Comparison of ENCODE assay signal across 8 cellular contexts in the genomic region with DNA sequence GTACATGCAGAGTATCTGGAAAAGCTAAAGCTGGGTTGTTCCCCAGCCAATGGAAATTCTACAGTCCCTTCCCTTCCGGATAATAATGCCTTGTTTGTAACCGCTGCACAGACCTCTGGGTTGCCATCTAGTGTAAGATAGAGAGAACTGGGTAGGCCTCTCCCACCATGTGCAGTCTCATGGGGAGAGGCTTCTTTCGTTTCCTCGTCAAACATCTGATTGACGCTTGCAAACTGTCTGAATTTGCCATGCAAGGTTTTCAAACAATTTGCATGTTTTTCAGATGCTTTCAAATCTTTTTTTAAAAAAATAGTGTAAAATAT.
DNase-seq lines count a peak whose midpoint lies in the region; ATAC-seq, FAIRE-seq and TF ChIP-seq lines count a peak whose summit lies in the region.
"Not testable (repeated sequence)": the region's sequence is repeated elsewhere in the genome, so short reads cannot be mapped to it uniquely, and the experiment has no call there.

No MANE protein-coding gene starts in this region.

- not testable (repeated sequence) for H4K8ac ChIP-seq in IMR-90 (ENCODE audit: low read depth in 2 of 2, low read length in 2 of 2)

- not testable (repeated sequence) for H2BK15ac ChIP-seq in IMR-90 (ENCODE audit: low read depth, low read length)

- H2BK5ac ChIP-seq in IMR-90 (ENCODE audit: low read depth, low read length, poor library complexity, severe bottlenecking): not testable (repeated sequence)

- POLR2A ChIA-PET in IMR-90 (lab: Charles Lee; ENCODE audit: unreplicated experiment); GM12878 (lab: Charles Lee): not testable (repeated sequence)

- not testable (repeated sequence) for H2BK20ac ChIP-seq in IMR-90 (ENCODE audit: low read depth, low read length)

- H2AK9ac ChIP-seq in IMR-90 (replicated peaks; ENCODE audit: low read depth, low read length, poor library complexity): not testable (repeated sequence)

- not testable (repeated sequence) for H2BK120ac ChIP-seq in IMR-90 (ENCODE audit: low read depth, low read length)

- TF ChIP-seq CTCF in IMR-90 (conservative IDR thresholded peaks at IDR 0.05; ENCODE audit: low read depth, low read length); GM12878 (IDR thresholded peaks at IDR 0.05 in 2 of 3, conservative IDR thresholded peaks at IDR 0.05 in 1 of 3; ENCODE audit: control insufficient read depth in 2 of 3, extremely low read depth in 1 of 3, insufficient read depth in 1 of 3, low read depth in 3 of 3, low read length in 3 of 3); lung (IDR thresholded peaks at IDR 0.05; ENCODE audit: control extremely low read depth, extremely low read depth): not testable (repeated sequence)

- not testable (repeated sequence) for H2AFZ ChIP-seq in IMR-90 (replicated peaks; ENCODE audit: low read length, poor library complexity); GM12878 (ENCODE audit: control insufficient read depth, low read depth, low read length)

- TF ChIP-seq EP300 in GM12878 (IDR thresholded peaks at IDR 0.05; ENCODE audit: borderline replicate concordance in 1 of 2, control insufficient read depth in 1 of 2, low read depth in 2 of 2, low read length in 2 of 2): not testable (repeated sequence)

- intact Hi-C loops in IMR-90 (cut with micrococcal nuclease); GM12878 (cut with micrococcal nuclease; ENCODE audit: unreplicated experiment); aorta (cut with DNase I): not testable (repeated sequence)

- TF ChIP-seq RAD21 in IMR-90 (IDR thresholded peaks at IDR 0.05; ENCODE audit: low read length); GM12878 (IDR thresholded peaks at IDR 0.05; ENCODE audit: insufficient read depth, low read depth, low read length): not testable (repeated sequence)

- in situ Hi-C loops in IMR-90 (cut with MboI; ENCODE audit: low sequenced_read_pairs); GM12878 (cut with MboI): not testable (repeated sequence)

- BruUV-seq in IMR-90 (replicated peaks; lab: Mats Ljungman, UMichigan); GM12878 (replicated peaks; lab: Mats Ljungman, UMichigan): not testable (repeated sequence)

- H3K27me3 ChIP-seq in IMR-90 (ENCODE audit: control insufficient read depth, insufficient read depth, low read length); GM12878 (replicated peaks in 1 of 2; ENCODE audit: control insufficient read depth in 2 of 2, insufficient read depth in 2 of 2, low read length in 1 of 2); lung (ENCODE audit: control insufficient read depth, insufficient read depth); aorta (ENCODE audit: control insufficient read depth in 1 of 2, insufficient read depth in 2 of 2, low read length in 1 of 2): not testable (repeated sequence)

- SMC1A ChIA-PET in GM12878 (lab: Charles Lee; ENCODE audit: uncharacterized antibody, unreplicated experiment): not testable (repeated sequence)

- TF ChIP-seq POLR2A in IMR-90 (IDR thresholded peaks at IDR 0.05; ENCODE audit: low read depth, low read length); GM12878 (IDR thresholded peaks at IDR 0.05; ENCODE audit: low read depth, low read length): not testable (repeated sequence)

- H3K14ac ChIP-seq in IMR-90 (replicated peaks; ENCODE audit: low read depth, low read length): not testable (repeated sequence)

- not testable (repeated sequence) for FAIRE-seq in GM12878 (lab: Jason Lieb, UNC)

- H4K20me1 ChIP-seq in IMR-90 (ENCODE audit: insufficient read depth, low read length); GM12878 (ENCODE audit: control insufficient read depth, insufficient read depth): not testable (repeated sequence)

- not testable (repeated sequence) for H3K4me1 ChIP-seq in IMR-90 (ENCODE audit: control insufficient read depth, insufficient read depth, low read length); GM12878 (ENCODE audit: control insufficient read depth, insufficient read depth, low read length); lung (ENCODE audit: control insufficient read depth in 2 of 2, insufficient read depth in 2 of 2, low read length in 2 of 2); aorta (ENCODE audit: control insufficient read depth in 1 of 2, insufficient read depth in 2 of 2, low read length in 2 of 2)

- not testable (repeated sequence) for H3K79me2 ChIP-seq in GM12878 (ENCODE audit: control insufficient read depth, insufficient read depth, low read length)

- not testable (repeated sequence) for H3K4me3 ChIP-seq in IMR-90 (ENCODE audit: insufficient read depth, low read depth, low read length); GM12878; lung; aorta (ENCODE audit: low read length in 2 of 2)

- not testable (repeated sequence) for H3K9ac ChIP-seq in IMR-90 (ENCODE audit: low read depth, low read length); GM12878 (ENCODE audit: control insufficient read depth, insufficient read depth, low read length)

- H2AK5ac ChIP-seq in IMR-90 (ENCODE audit: low read depth, low read length): not testable (repeated sequence)

- not testable (repeated sequence) for DNase-seq in IMR-90; GM12878 (ENCODE audit: low read depth, low spot score); lung (ENCODE audit: low spot score); aorta

- H3K4me2 ChIP-seq in IMR-90 (ENCODE audit: low read depth, low read length); GM12878 (ENCODE audit: control insufficient read depth, insufficient read depth): not testable (repeated sequence)

- dilution Hi-C loops in IMR-90 (cut with HindIII; ENCODE audit: low sequenced_read_pairs, unreplicated experiment): not testable (repeated sequence)

- not testable (repeated sequence) for H3K79me1 ChIP-seq in IMR-90 (ENCODE audit: low read depth in 1 of 2, low read length in 2 of 2)

- ATAC-seq in GM18873 (IDR thresholded peaks at IDR 0.05; ENCODE audit: low FRiP score, unreplicated experiment) (peak; percentile 82), GM21381 (IDR thresholded peaks at IDR 0.05; ENCODE audit: unreplicated experiment) (peak; percentile 75), HG02642 (IDR thresholded peaks at IDR 0.05; ENCODE audit: poor library complexity, unreplicated experiment) (peak; percentile 92), HG03103 (IDR thresholded peaks at IDR 0.05; ENCODE audit: low read depth, unreplicated experiment) (peak; percentile 67), IMR-90 (ENCODE audit: low read depth) (peak; percentile 88), GM12878 (peak; percentile 99), lung (ENCODE audit: insufficient read depth, low FRiP score) (peak; percentile 94), aorta (ENCODE audit: low FRiP score) (peak; percentile 96)

- H4K91ac ChIP-seq in IMR-90 (ENCODE audit: insufficient read depth, low read depth, low read length): not testable (repeated sequence)

- CTCF ChIA-PET in IMR-90 (lab: Yijun Ruan, JAX); GM12878 (lab: Yijun Ruan, JAX): not testable (repeated sequence)

- not testable (repeated sequence) for H3K9me3 ChIP-seq in IMR-90 (ENCODE audit: control insufficient read depth, insufficient read depth, low read length); GM12878 (replicated peaks; ENCODE audit: control insufficient read depth, insufficient read depth, low read length); lung (ENCODE audit: control insufficient read depth in 2 of 2, insufficient read depth in 1 of 2, low read length in 1 of 2); aorta (ENCODE audit: control insufficient read depth, low read length)

- H3K9me1 ChIP-seq in IMR-90 (ENCODE audit: insufficient read depth, low read length): not testable (repeated sequence)

- WGBS in IMR-90 (ENCODE audit: extremely low coverage in 2 of 2, insufficient read length in 1 of 2), 2 experiments: no CpG with 5 or more reads among the region's 5 CpGs
- WGBS in GM12878 (ENCODE audit: insufficient coverage, insufficient replicate concordance, low lambda C conversion rate, missing lambda C conversion rate): no CpG with 5 or more reads among the region's 5 CpGs
- WGBS in lung, 2 donors: no CpG with 5 or more reads among the region's 5 CpGs
- no CpG with 5 or more reads among the region's 5 CpGs for WGBS in aorta, 2 donors

- H3K4ac ChIP-seq in IMR-90 (ENCODE audit: low read depth, low read length): not testable (repeated sequence)

- not testable (repeated sequence) for H3K27ac ChIP-seq in IMR-90 (ENCODE audit: insufficient read depth, low read length); GM12878 (ENCODE audit: control insufficient read depth, insufficient read depth); lung (ENCODE audit: low read depth in 1 of 2, low read length in 1 of 2); aorta (ENCODE audit: low read depth in 1 of 2, low read length in 2 of 2)

- H3K56ac ChIP-seq in IMR-90 (ENCODE audit: extremely low read depth, insufficient read depth, low read length): not testable (repeated sequence)

- H4K5ac ChIP-seq in IMR-90 (ENCODE audit: low read depth, low read length): not testable (repeated sequence)

- H3K36me3 ChIP-seq in IMR-90 (ENCODE audit: control insufficient read depth, insufficient read depth, low read length); GM12878 (ENCODE audit: control insufficient read depth in 2 of 2, insufficient read depth in 2 of 2, low read length in 1 of 2); lung (ENCODE audit: control insufficient read depth in 2 of 2, insufficient read depth in 2 of 2, low read length in 2 of 2); aorta (ENCODE audit: control insufficient read depth in 1 of 2, insufficient read depth in 2 of 2, low read length in 1 of 2): not testable (repeated sequence)

- H3K23ac ChIP-seq in IMR-90 (ENCODE audit: low read depth, low read length): not testable (repeated sequence)

- not testable (repeated sequence) for H3K18ac ChIP-seq in IMR-90 (ENCODE audit: low read depth, low read length)

- RAD21 ChIA-PET in GM12878 (lab: Charles Lee; ENCODE audit: unreplicated experiment): not testable (repeated sequence)
